In genomic region chr15:29472901-29473423, GRCh38 we compare ENCODE assay signal across 20 cellular contexts.
"Had no signal": no experiment of that assay in that cellular context is flagged by ENCODE, and none has a peak within 500 bp of the region (broad histone marks: within the 10 kb centered on the region; RNA-seq: fewer than 3 reads in every experiment).

No MANE protein-coding gene starts in this region.

- FAIRE-seq: islet of Langerhans had no signal

- H3K36me3 Mint-ChIP-seq: naive thymus-derived CD4-positive, alpha-beta T cell; type B pancreatic cell had no signal

- H3K36me3 ChIP-seq: heart left ventricle, right atrium auricular region, sigmoid colon, uterus had no signal

- H3K27me3 ChIP-seq: dorsolateral prefrontal cortex, heart left ventricle, right atrium auricular region, sigmoid colon, uterus had no signal

- H3K4me3 Mint-ChIP-seq: naive thymus-derived CD4-positive, alpha-beta T cell; nephron progenitor cell; type B pancreatic cell had no signal

- H3K27ac Mint-ChIP-seq: naive thymus-derived CD4-positive, alpha-beta T cell; nephron progenitor cell; type B pancreatic cell had no signal

- DNase-seq: cortex of kidney; dorsolateral prefrontal cortex; effector CD8-positive, alpha-beta T cell; foreskin melanocyte; heart left ventricle; hypothalamus; left ventricle myocardium superior; mesenchymal stem cell; naive thymus-derived CD4-positive, alpha-beta T cell; nephron progenitor cell; posterior cingulate gyrus; sigmoid colon; stimulated activated CD4-positive, alpha-beta T cell treated with anti-CD3 and anti-CD28 coated beads, Interleukin-12 subunit alpha, Interleukin-12 subunit beta, amount 100 ng/mL, for 4 hours; stimulated activated naive CD4-positive, alpha-beta T cell treated with Interleukin-2 at 50 U/mL for 16 hours; uterus had no signal

- H3K4me3 ChIP-seq: dorsolateral prefrontal cortex, heart left ventricle, lung, right atrium auricular region, sigmoid colon, skin epidermis, uterus had no signal

- H3K4me1 ChIP-seq: heart left ventricle, right atrium auricular region, sigmoid colon, uterus had no signal

- H3K4me1 Mint-ChIP-seq: naive thymus-derived CD4-positive, alpha-beta T cell had no signal

- H3K27ac ChIP-seq: dorsolateral prefrontal cortex, heart left ventricle, right atrium auricular region, sigmoid colon, skin epidermis, uterus had no signal

- H3K9me3 Mint-ChIP-seq: nephron progenitor cell, type B pancreatic cell had no signal

- H3K9me3 ChIP-seq: heart left ventricle, right atrium auricular region, sigmoid colon, uterus had no signal

- ATAC-seq: heart left ventricle; left ventricle myocardium superior; naive thymus-derived CD4-positive, alpha-beta T cell had no signal
